ENCODE assay signal across 8 cellular contexts in the genomic region with DNA sequence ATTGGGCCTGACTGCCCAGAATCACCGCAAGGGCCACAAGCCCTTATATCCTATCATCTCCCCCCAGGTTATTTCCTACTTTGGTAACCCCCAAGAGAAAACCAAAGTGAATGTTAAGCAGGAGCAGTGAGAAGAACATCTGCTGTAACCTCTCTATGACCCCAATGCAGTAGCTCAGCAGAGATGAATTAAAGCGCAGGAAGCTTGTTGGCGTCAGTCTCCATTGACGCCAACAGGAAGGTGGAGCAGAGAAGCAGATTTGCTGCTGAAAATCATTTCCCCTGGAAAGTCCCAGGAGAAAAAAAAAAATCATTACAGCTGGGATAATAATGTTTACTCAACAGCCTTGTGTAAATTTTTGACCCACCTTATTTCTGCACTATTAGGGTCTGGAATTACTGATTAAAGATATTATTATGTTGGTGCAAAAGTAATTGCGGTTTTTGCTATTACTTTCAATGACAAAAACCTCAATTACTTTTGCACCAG. TPM values are rescaled to one million over a fixed set of nuclear protein-coding genes. Genes with fewer than 3 reads are reported as not detected.
A peak's percentile ranks its signal among the peaks of the same experiment; 100 is the strongest.
DNase-seq lines count a peak whose midpoint lies in the region; ATAC-seq and TF ChIP-seq lines count a peak whose summit lies in the region.

No MANE protein-coding gene starts in this region.

- H3K9me3 Mint-ChIP-seq in immature natural killer cell = peaks cover 6 to 21% (median 14%) of the 10 kb centered on the region in 6 donors

- in situ Hi-C loops in GM13977 (cut with MboI; ENCODE audit: low pct_unique_long_range_greater_than_20kb, low sequenced_read_pairs, unreplicated experiment) = loop anchor here (10.0 to 25.0 kb wide), 2 partner anchors 95 to 477 kb away; no protein-coding TSS in a partner anchor

- H3K4me3 Mint-ChIP-seq in immature natural killer cell = no peak overlapping the region

- H3K27me3 Mint-ChIP-seq in immature natural killer cell (ENCODE audit: low read depth in 3 of 3) = peaks cover 2 to 4% (median 3%) of the 10 kb centered on the region in 3 donors

- no peak for TF ChIP-seq CTCF in GM13977 (IDR thresholded peaks at IDR 0.05; ENCODE audit: extremely low read depth, insufficient read depth, missing control alignments)

- no peak overlapping the region for H3K27ac Mint-ChIP-seq in immature natural killer cell

- DNase-seq in GM13977 (ENCODE audit: low spot score) (peak; percentile 42), immature natural killer cell (peak; percentile 3 to 22 (median 14)), H4 (ENCODE audit: low spot score) (no peak), NCI-H1105 (lab: John Stamatoyannopoulos, UW) (no peak), iPS-NIHi11 (ENCODE audit: low spot score) (no peak), NCI-H1417 treated with DMSO at 0.1 percent for 48 hours (lab: John Stamatoyannopoulos, UW) (no peak)

- ATAC-seq in GM21737 (IDR thresholded peaks at IDR 0.05; ENCODE audit: unreplicated experiment) = peak; percentile 83

- peaks cover 0 to 9% of the 10 kb centered on the region in 2 donors for H3K4me1 Mint-ChIP-seq in immature natural killer cell

- peaks cover 0 to 6% (median 0%) of the 10 kb centered on the region in 3 donors for H3K36me3 Mint-ChIP-seq in immature natural killer cell

TF ChIP-seq in PFSK-1, 5 proteins besides CTCF, POLR2A, EP300 and RAD21:
- TF ChIP-seq FOXP2 (optimal IDR thresholded peaks at IDR 0.05; ENCODE audit: borderline replicate concordance, extremely low read depth, extremely low read length, insufficient read depth) = no peak
- TF ChIP-seq POLR2AphosphoS5 (IDR thresholded peaks at IDR 0.05; ENCODE audit: low read depth, low read length) = no peak
- peak; percentile 10; the same call in 1 of the 2 replicates for TF ChIP-seq SIN3A (IDR thresholded peaks at IDR 0.05; ENCODE audit: borderline replicate concordance, insufficient read depth, low read length)
- peak; percentile 9 to 36; a peak in 1 of 4 replicates for TF ChIP-seq REST (IDR thresholded peaks at IDR 0.05; ENCODE audit: insufficient read depth in 1 of 2, low read depth in 2 of 2, low read length in 2 of 2)
- no peak for TF ChIP-seq TAF1 (IDR thresholded peaks at IDR 0.05; ENCODE audit: borderline replicate concordance, insufficient read depth, low read length)

RNA-seq across cellular contexts. Expression of gene FAM163A, which starts 33.2 kb away (rescaled TPM):
- polyA plus RNA-seq in PFSK-1 (2012; ENCODE audit: insufficient read length, low read depth) = 0.53 TPM
- polyA plus RNA-seq in immature natural killer cell = not detected
- total RNA-seq in H4 (2014; rRNA removed; shearing (Covaris generic)) = not detected in 2 replicates

Comparison
In these comparisons a context has a peak if more than half of its experiments do, and no peak if none do; other contexts are left out.
1. DNase-seq: peak in GM13977 (single experiment) and immature natural killer cell (3 of 3); none in H4 (single experiment), NCI-H1105 (single experiment), iPS-NIHi11 (single experiment) and NCI-H1417 treated with DMSO at 0.1 percent for 48 hours (single experiment).